Comparison of ENCODE assay signal across 28 cellular contexts in genomic region chr1:213391445-213391844, GRCh38.
"Had no signal": no experiment of that assay in that cellular context is flagged by ENCODE, and none has a peak within 500 bp of the region (broad histone marks: within the 10 kb centered on the region; RNA-seq: fewer than 3 reads in every experiment).

No MANE protein-coding gene starts in this region.

- H3K4me3 ChIP-seq: stomach, suprapubic skin, testis, thoracic aorta, thyroid gland, tibial artery, tibial nerve, transverse colon, upper lobe of left lung, upper lobe of right lung, uterus, vagina had no signal

- H3K9me3 Mint-ChIP-seq: stimulated activated effector memory CD8-positive, alpha-beta T cell treated with anti-CD3 and anti-CD28 coated beads, Interleukin-12 subunit alpha, Interleukin-12 subunit beta, amount 100 ng/mL, for 72 hours; stimulated activated memory B cell treated with anti-CD40 and anti-IgM and Interleukin-4, amounts not matched to agents 10 μg/mL and 1 μg/mL and 100 μg/mL, for 72 hours; stimulated activated naive B cell treated with anti-CD40 and anti-IgM and Interleukin-4, amounts not matched to agents 10 μg/mL and 1 μg/mL and 100 μg/mL, for 72 hours; stimulated activated naive CD8-positive, alpha-beta T cell treated with anti-CD3 and anti-CD28 coated beads, Interleukin-15, amount 100 ng/mL, for 72 hours; stimulated activated naive CD8-positive, alpha-beta T cell treated with anti-CD3 and anti-CD28 coated beads, Interleukin-15, Interleukin-2, amounts not matched to agents 100 ng/mL and 50 ng/mL, for 24 hours; type B pancreatic cell had no signal

- FAIRE-seq: urothelium cell line had no signal

- H3K4me3 Mint-ChIP-seq: stimulated activated effector memory CD8-positive, alpha-beta T cell treated with anti-CD3 and anti-CD28 coated beads, Interleukin-12 subunit alpha, Interleukin-12 subunit beta, amount 100 ng/mL, for 72 hours; stimulated activated memory B cell treated with anti-CD40 and anti-IgM and Interleukin-4, amounts not matched to agents 10 μg/mL and 1 μg/mL and 100 μg/mL, for 72 hours; stimulated activated naive B cell treated with anti-CD40 and anti-IgM and Interleukin-4, amounts not matched to agents 10 μg/mL and 1 μg/mL and 100 μg/mL, for 72 hours; stimulated activated naive CD8-positive, alpha-beta T cell treated with anti-CD3 and anti-CD28 coated beads, Interleukin-15, amount 100 ng/mL, for 72 hours; stimulated activated naive CD8-positive, alpha-beta T cell treated with anti-CD3 and anti-CD28 coated beads, Interleukin-15, Interleukin-2, amounts not matched to agents 100 ng/mL and 50 ng/mL, for 24 hours; type B pancreatic cell had no signal

- H3K36me3 Mint-ChIP-seq: stimulated activated effector memory CD8-positive, alpha-beta T cell treated with anti-CD3 and anti-CD28 coated beads, Interleukin-12 subunit alpha, Interleukin-12 subunit beta, amount 100 ng/mL, for 72 hours; stimulated activated memory B cell treated with anti-CD40 and anti-IgM and Interleukin-4, amounts not matched to agents 10 μg/mL and 1 μg/mL and 100 μg/mL, for 72 hours; stimulated activated naive B cell treated with anti-CD40 and anti-IgM and Interleukin-4, amounts not matched to agents 10 μg/mL and 1 μg/mL and 100 μg/mL, for 72 hours; type B pancreatic cell had no signal

- H3K27ac Mint-ChIP-seq: stimulated activated effector memory CD8-positive, alpha-beta T cell treated with anti-CD3 and anti-CD28 coated beads, Interleukin-12 subunit alpha, Interleukin-12 subunit beta, amount 100 ng/mL, for 72 hours; stimulated activated memory B cell treated with anti-CD40 and anti-IgM and Interleukin-4, amounts not matched to agents 10 μg/mL and 1 μg/mL and 100 μg/mL, for 72 hours; stimulated activated naive B cell treated with anti-CD40 and anti-IgM and Interleukin-4, amounts not matched to agents 10 μg/mL and 1 μg/mL and 100 μg/mL, for 72 hours; stimulated activated naive CD8-positive, alpha-beta T cell treated with anti-CD3 and anti-CD28 coated beads, Interleukin-15, Interleukin-2, amounts not matched to agents 100 ng/mL and 50 ng/mL, for 24 hours; type B pancreatic cell had no signal

- H3K27me3 Mint-ChIP-seq: stimulated activated memory B cell treated with anti-CD40 and anti-IgM and Interleukin-4, amounts not matched to agents 10 μg/mL and 1 μg/mL and 100 μg/mL, for 72 hours; stimulated activated naive B cell treated with anti-CD40 and anti-IgM and Interleukin-4, amounts not matched to agents 10 μg/mL and 1 μg/mL and 100 μg/mL, for 72 hours; stimulated activated naive CD8-positive, alpha-beta T cell treated with anti-CD3 and anti-CD28 coated beads, Interleukin-15, amount 100 ng/mL, for 72 hours; stimulated activated naive CD8-positive, alpha-beta T cell treated with anti-CD3 and anti-CD28 coated beads, Interleukin-15, Interleukin-2, amounts not matched to agents 100 ng/mL and 50 ng/mL, for 24 hours; type B pancreatic cell had no signal

- H3K36me3 ChIP-seq: stomach, suprapubic skin, thoracic aorta, thyroid gland, tibial artery, tibial nerve, transverse colon, upper lobe of left lung, upper lobe of right lung, uterus, vagina had no signal

- H3K27ac ChIP-seq: stomach, suprapubic skin, testis, thoracic aorta, thyroid gland, tibial artery, tibial nerve, transverse colon, upper lobe of left lung, upper lobe of right lung, uterus, vagina had no signal

- H3K27me3 ChIP-seq: stomach, testis, thyroid gland, tibial artery, tibial nerve, transverse colon, upper lobe of left lung, upper lobe of right lung, uterus, vagina had no signal

- H3K4me1 Mint-ChIP-seq: stimulated activated effector memory CD8-positive, alpha-beta T cell treated with anti-CD3 and anti-CD28 coated beads, Interleukin-12 subunit alpha, Interleukin-12 subunit beta, amount 100 ng/mL, for 72 hours; stimulated activated memory B cell treated with anti-CD40 and anti-IgM and Interleukin-4, amounts not matched to agents 10 μg/mL and 1 μg/mL and 100 μg/mL, for 72 hours; stimulated activated naive B cell treated with anti-CD40 and anti-IgM and Interleukin-4, amounts not matched to agents 10 μg/mL and 1 μg/mL and 100 μg/mL, for 72 hours; stimulated activated naive CD8-positive, alpha-beta T cell treated with anti-CD3 and anti-CD28 coated beads, Interleukin-15, amount 100 ng/mL, for 72 hours had no signal

- H3K9me3 ChIP-seq: stomach, suprapubic skin, testis, thoracic aorta, thyroid gland, tibial artery, tibial nerve, transverse colon, upper lobe of left lung, upper lobe of right lung, uterus, vagina had no signal

- ATAC-seq: stimulated activated effector memory CD8-positive, alpha-beta T cell treated with anti-CD3 and anti-CD28 coated beads, Interleukin-12 subunit alpha, Interleukin-12 subunit beta, amount 100 ng/mL, for 72 hours; stimulated activated memory B cell treated with anti-CD40 and anti-IgM and Interleukin-4, amounts not matched to agents 10 μg/mL and 1 μg/mL and 100 μg/mL, for 72 hours; stimulated activated naive CD8-positive, alpha-beta T cell treated with anti-CD3 and anti-CD28 coated beads, Interleukin-15, amount 100 ng/mL, for 72 hours; stimulated activated naive CD8-positive, alpha-beta T cell treated with anti-CD3 and anti-CD28 coated beads, Interleukin-15, Interleukin-2, amounts not matched to agents 100 U/mL and 50 U/mL, for 24 hours; upper lobe of right lung had no signal

- DNase-seq: stimulated activated CD4-positive, alpha-beta T cell treated with anti-CD3 and anti-CD28 coated beads, Interleukin-2, amount 100 ng/mL, for 48 hours; stimulated activated CD4-positive, alpha-beta T cell treated with anti-CD3 and anti-CD28 coated beads, Interleukin-4, amount 100 ng/mL, for 1 hour; stimulated activated CD4-positive, alpha-beta T cell treated with anti-CD3 and anti-CD28 coated beads, Interleukin-4, amount 100 ng/mL, for 24 hours; stimulated activated CD4-positive, alpha-beta T cell treated with anti-CD3 and anti-CD28 coated beads, Interleukin-4, amount 100 ng/mL, for 4 hours; stimulated activated CD8-positive, alpha-beta memory T cell treated with anti-CD3 and anti-CD28 coated beads, Interleukin-4, amount 100 ng/mL, for 48 hours; stimulated activated naive B cell treated with anti-CD40 and anti-IgM and Interleukin-4, amounts not matched to agents 10 μg/mL and 1 μg/mL and 100 μg/mL, for 72 hours; stimulated activated naive CD4-positive, alpha-beta T cell; stimulated activated naive CD4-positive, alpha-beta T cell treated with Interleukin-2 at 50 U/mL for 16 hours; stimulated activated naive CD8-positive, alpha-beta T cell treated with anti-CD3 and anti-CD28 coated beads, Interleukin-15, amount 100 ng/mL, for 72 hours; stimulated activated naive CD8-positive, alpha-beta T cell treated with anti-CD3 and anti-CD28 coated beads, Interleukin-15, Interleukin-2, amounts not matched to agents 100 U/mL and 50 U/mL, for 24 hours; stomach; substantia nigra; testis; thyroid gland; tibial artery; transverse colon; upper lobe of left lung; upper lobe of right lung; uterus had no signal

- H3K4me1 ChIP-seq: stomach, suprapubic skin, testis, tibial artery, tibial nerve, transverse colon, upper lobe of left lung, upper lobe of right lung, uterus, vagina had no signal
